In genomic region chr5:177512736-177513380, GRCh38 we compare ENCODE assay signal across 14 cellular contexts. TPM values are rescaled to one million over a fixed set of nuclear protein-coding genes. Genes with fewer than 3 reads are reported as not detected.
DNase-seq lines count a peak whose midpoint lies in the region; ATAC-seq and TF ChIP-seq lines count a peak whose summit lies in the region.
"Had no signal": no experiment of that assay in that cellular context is flagged by ENCODE, and none has a peak within 500 bp of the region (broad histone marks: within the 10 kb centered on the region; RNA-seq: fewer than 3 reads in every experiment).

No MANE protein-coding gene starts in this region.

- H3K27me3 Mint-ChIP-seq in activated naive CD4-positive, alpha-beta T cell treated with anti-CD3 and anti-CD28 coated beads, Interleukin-2, amount 10 ng/mL, durations not matched to agents 7 days and 5 days = no peaks in the 10 kb centered on the region
- H3K27me3 Mint-ChIP-seq in neural progenitor cell (ENCODE audit: insufficient read depth, low read depth) = peaks cover 11% of the 10 kb centered on the region
- peaks cover 18% of the 10 kb centered on the region for H3K27me3 Mint-ChIP-seq in glutamatergic neuron (ENCODE audit: unreplicated experiment)
- H3K27me3 Mint-ChIP-seq: CD4-positive, alpha-beta memory T cell had no signal

- peaks cover 34% of the 10 kb centered on the region for H3K4me1 Mint-ChIP-seq in activated naive CD4-positive, alpha-beta T cell treated with anti-CD3 and anti-CD28 coated beads, Interleukin-2, amount 10 ng/mL, durations not matched to agents 7 days and 5 days
- H3K4me1 Mint-ChIP-seq in neural progenitor cell (peaks cover 23% of the 10 kb centered on the region), glutamatergic neuron (ENCODE audit: low read depth, unreplicated experiment) (peaks cover 16% of the 10 kb centered on the region)

- H3K9me3 ChIP-seq in BLaER1 (no peaks in the 10 kb centered on the region), RWPE2 (ENCODE audit: severe bottlenecking) (no peaks in the 10 kb centered on the region), neural progenitor cell (ENCODE audit: low read depth) (no peaks in the 10 kb centered on the region), suprapubic skin (no peaks in the 10 kb centered on the region)

- peak overlapping the region; percentile 33 for H3K27ac Mint-ChIP-seq in activated naive CD4-positive, alpha-beta T cell treated with anti-CD3 and anti-CD28 coated beads, Interleukin-2, amount 10 ng/mL, durations not matched to agents 7 days and 5 days
- no peak overlapping the region for H3K27ac Mint-ChIP-seq in neural progenitor cell
- H3K27ac Mint-ChIP-seq in glutamatergic neuron (ENCODE audit: unreplicated experiment) = no peak overlapping the region
- H3K27ac Mint-ChIP-seq: H9 had no signal

- H3K9ac ChIP-seq in BLaER1 (peak overlapping the region; percentile 99; the same call in 1 of the 2 replicates), neural progenitor cell (no peak overlapping the region)
- H3K9ac ChIP-seq: GM23248 had no signal

- H3K4me3 Mint-ChIP-seq in activated naive CD4-positive, alpha-beta T cell treated with anti-CD3 and anti-CD28 coated beads, Interleukin-2, amount 10 ng/mL, durations not matched to agents 7 days and 5 days = no peak overlapping the region
- peak overlapping the region; percentile 35 for H3K4me3 Mint-ChIP-seq in neural progenitor cell
- H3K4me3 Mint-ChIP-seq in glutamatergic neuron (ENCODE audit: unreplicated experiment) = no peak overlapping the region
- H3K4me3 Mint-ChIP-seq: CD4-positive, alpha-beta memory T cell; H9 had no signal

- H3K36me3 Mint-ChIP-seq in activated naive CD4-positive, alpha-beta T cell treated with anti-CD3 and anti-CD28 coated beads, Interleukin-2, amount 10 ng/mL, durations not matched to agents 7 days and 5 days = peaks cover 46% of the 10 kb centered on the region
- H3K36me3 Mint-ChIP-seq in neural progenitor cell = peaks cover 20% of the 10 kb centered on the region
- H3K36me3 Mint-ChIP-seq in glutamatergic neuron (ENCODE audit: unreplicated experiment) = peaks cover 4% of the 10 kb centered on the region

- 92% methylated on average over 5 of the region's 16 CpGs for WGBS in suprapubic skin

- H3K4me3 ChIP-seq in BLaER1 = no peak overlapping the region
- H3K4me3 ChIP-seq in RWPE2 (ENCODE audit: severe bottlenecking) = no peak overlapping the region
- H3K4me3 ChIP-seq in neural progenitor cell = no peak overlapping the region
- no peak overlapping the region for H3K4me3 ChIP-seq in suprapubic skin
- H3K4me3 ChIP-seq: GM12878, GM23248 had no signal

- H2AFZ ChIP-seq in neural progenitor cell (replicated peaks) = no peak overlapping the region
- H2AFZ ChIP-seq: GM23248 had no signal

- no peaks in the 10 kb centered on the region for H3K9me3 Mint-ChIP-seq in activated naive CD4-positive, alpha-beta T cell treated with anti-CD3 and anti-CD28 coated beads, Interleukin-2, amount 10 ng/mL, durations not matched to agents 7 days and 5 days
- H3K9me3 Mint-ChIP-seq in neural progenitor cell (no peaks in the 10 kb centered on the region), glutamatergic neuron (ENCODE audit: unreplicated experiment) (peaks cover 18% of the 10 kb centered on the region)
- H3K9me3 Mint-ChIP-seq: CD4-positive, alpha-beta memory T cell had no signal

- H4K20me1 ChIP-seq in BLaER1 (peaks cover 16% of the 10 kb centered on the region; the same call in 1 of the 2 replicates), neural progenitor cell (ENCODE audit: low read depth) (peaks cover 9% of the 10 kb centered on the region)

- no peak for ATAC-seq in RWPE2 (ENCODE audit: low read depth)
- ATAC-seq: GM12878 had no signal

- H3K36me3 ChIP-seq in BLaER1 = peaks cover 61% of the 10 kb centered on the region
- H3K36me3 ChIP-seq in RWPE2 (ENCODE audit: low read depth) = peaks cover 62% of the 10 kb centered on the region
- H3K36me3 ChIP-seq in neural progenitor cell = no peaks in the 10 kb centered on the region
- peaks cover 55% of the 10 kb centered on the region for H3K36me3 ChIP-seq in suprapubic skin

- H3K27ac ChIP-seq in BLaER1 (peak overlapping the region; percentile 99), RWPE2 (ENCODE audit: poor library complexity, severe bottlenecking) (no peak overlapping the region), neural progenitor cell (no peak overlapping the region), suprapubic skin (no peak overlapping the region)
- H3K27ac ChIP-seq: 22Rv1, GM23248 had no signal

- TF ChIP-seq EP300 in suprapubic skin (IDR thresholded peaks at IDR 0.05) = no peak

- peaks cover 19% of the 10 kb centered on the region for H3K79me2 ChIP-seq in neural progenitor cell (ENCODE audit: low read depth)

- H3K27me3 ChIP-seq in BLaER1 (no peaks in the 10 kb centered on the region), RWPE2 (ENCODE audit: insufficient read depth, poor library complexity, severe bottlenecking) (no peaks in the 10 kb centered on the region), neural progenitor cell (no peaks in the 10 kb centered on the region), suprapubic skin (no peaks in the 10 kb centered on the region)

- H3K4me2 ChIP-seq in BLaER1 (peak overlapping the region; percentile 98), neural progenitor cell (no peak overlapping the region)

- CTCF ChIA-PET in activated naive CD4-positive, alpha-beta T cell treated with anti-CD3 and anti-CD28 coated beads, Interleukin-2, amount 10 ng/mL, durations not matched to agents 7 days and 5 days (lab: Charles Lee) = no interaction called here

- no peak for TF ChIP-seq POLR2A in suprapubic skin (IDR thresholded peaks at IDR 0.05)

- peaks cover 7% of the 10 kb centered on the region for H3F3A ChIP-seq in neural progenitor cell (ENCODE audit: low read depth)

- no peak for DNase-seq in activated naive CD4-positive, alpha-beta T cell treated with anti-CD3 and anti-CD28 coated beads, Interleukin-2, amount 10 ng/mL, durations not matched to agents 7 days and 5 days
- DNase-seq in activated naive CD4-positive, alpha-beta T cell treated with Interleukin-2 at 50 U/mL for 16 hours = no peak
- DNase-seq in RWPE2 (ENCODE audit: low spot score) (peak; percentile 55), neural progenitor cell (ENCODE audit: low spot score) (no peak), NCI-H128 (lab: John Stamatoyannopoulos, UW; ENCODE audit: unreplicated experiment) (no peak), glutamatergic neuron (no peak), suprapubic skin (ENCODE audit: low spot score in 2 of 2) (no peak)
- DNase-seq: CD4-positive, alpha-beta memory T cell; DMS79; GM23248; H9 had no signal

- no peak for TF ChIP-seq CTCF in RWPE2 (IDR thresholded peaks at IDR 0.05; ENCODE audit: poor library complexity, severe bottlenecking)
- TF ChIP-seq CTCF in neural progenitor cell (IDR thresholded peaks at IDR 0.05) = no peak
- no peak for TF ChIP-seq CTCF in glutamatergic neuron (IDR thresholded peaks at IDR 0.05; ENCODE audit: partially characterized antibody, unreplicated experiment)
- TF ChIP-seq CTCF in suprapubic skin (IDR thresholded peaks at IDR 0.05) = no peak

- peaks cover 64% of the 10 kb centered on the region for H3K4me1 ChIP-seq in BLaER1
- no peaks in the 10 kb centered on the region for H3K4me1 ChIP-seq in RWPE2 (ENCODE audit: insufficient read depth, poor library complexity, severe bottlenecking)
- no peaks in the 10 kb centered on the region for H3K4me1 ChIP-seq in neural progenitor cell
- H3K4me1 ChIP-seq in suprapubic skin = peaks cover 23% of the 10 kb centered on the region

RNA-seq across cellular contexts. Expression of gene DOK3, which starts 3.2 kb away (rescaled TPM):
- total RNA-seq in neural progenitor cell (ENCODE audit: low replicate concordance) = 0.54 and 0.93 TPM in 2 replicates
- total RNA-seq in glutamatergic neuron (ENCODE audit: unreplicated experiment) = 29.2 TPM
- total RNA-seq in suprapubic skin = 1 to 10 TPM in 3 of 4 donors, under 1 TPM in 1; 0.89 to 7.3 (median 1.8) TPM

RNA-seq across cellular contexts. Expression of gene DDX41, which starts 3.9 kb away (rescaled TPM):
- 60.7 and 118 TPM in 2 replicates for total RNA-seq in neural progenitor cell (ENCODE audit: low replicate concordance)
- total RNA-seq in glutamatergic neuron (ENCODE audit: unreplicated experiment) = 125 TPM
- 100 to 1,000 TPM in 2 of 4 donors, 10 to 100 TPM in 2; 83.8 to 148 (median 103) TPM for total RNA-seq in suprapubic skin

RNA-seq across cellular contexts. Expression of gene PDLIM7, which starts 15.5 kb away (rescaled TPM):
- total RNA-seq in neural progenitor cell (ENCODE audit: low replicate concordance) = 38.7 and 208 TPM in 2 replicates
- total RNA-seq in glutamatergic neuron (ENCODE audit: unreplicated experiment) = 430 TPM
- total RNA-seq in suprapubic skin = 10 to 100 TPM; 28.7 to 41.3 (median 32.0) TPM

RNA-seq across cellular contexts. Expression of gene DBN1, which starts 39.4 kb away (rescaled TPM):
- 113 and 338 TPM in 2 replicates for total RNA-seq in neural progenitor cell (ENCODE audit: low replicate concordance)
- 1,261 TPM for total RNA-seq in glutamatergic neuron (ENCODE audit: unreplicated experiment)
- 10 to 100 TPM; 13.1 to 43.4 (median 25.3) TPM for total RNA-seq in suprapubic skin

RNA-seq across cellular contexts. Expression of gene FAM193B, which starts 41.5 kb away (rescaled TPM):
- total RNA-seq in neural progenitor cell (ENCODE audit: low replicate concordance) (42.5 and 78.5 TPM in 2 replicates), glutamatergic neuron (ENCODE audit: unreplicated experiment) (227 TPM), suprapubic skin (100 to 1,000 TPM in 1 of 4 donors, 10 to 100 TPM in 3; 55.6 to 328 (median 78.2) TPM)
